ENCODE assay signal across 9 cellular contexts in the genomic region with DNA sequence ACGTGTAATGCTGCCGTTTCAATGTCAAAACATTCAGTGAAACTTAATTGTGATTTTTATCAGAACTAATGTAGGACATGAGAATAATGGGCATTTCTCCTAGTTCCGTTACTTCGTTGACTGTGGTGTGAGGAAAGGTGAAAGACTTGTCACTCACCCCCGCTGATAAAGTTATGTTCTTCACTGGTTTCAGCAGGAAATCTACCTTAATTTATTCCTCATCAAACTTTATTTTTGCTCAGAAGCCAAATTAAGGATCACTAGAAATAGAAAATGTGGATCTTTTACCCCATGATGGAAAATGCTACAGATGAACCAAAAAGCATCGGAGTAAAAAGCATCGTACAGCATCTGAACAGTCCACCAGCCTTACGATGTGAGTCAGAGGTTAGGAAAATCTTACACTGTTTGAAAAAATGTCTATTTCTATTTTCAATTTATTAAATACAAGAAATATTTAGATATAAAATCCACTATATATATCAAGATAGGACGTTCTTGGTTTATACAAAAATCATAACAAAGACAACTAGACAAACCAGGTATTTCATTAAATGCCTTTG. TPM values are rescaled to one million over a fixed set of nuclear protein-coding genes. Genes with fewer than 3 reads are reported as not detected.
A peak's percentile ranks its signal among the peaks of the same experiment; 100 is the strongest.
DNase-seq lines count a peak whose midpoint lies in the region; ATAC-seq, FAIRE-seq and TF ChIP-seq lines count a peak whose summit lies in the region.
"Had no signal": no experiment of that assay in that cellular context is flagged by ENCODE, and none has a peak within 500 bp of the region (broad histone marks: within the 10 kb centered on the region; RNA-seq: fewer than 3 reads in every experiment).

No MANE protein-coding gene starts in this region.

- H3K36me3 ChIP-seq in HepG2 (replicated peaks in 1 of 2; ENCODE audit: control insufficient read depth in 1 of 2, insufficient read depth in 2 of 2, low read length in 2 of 2) (no peaks in the 10 kb centered on the region), upper lobe of right lung (no peaks in the 10 kb centered on the region)

- peaks cover 29% of the 10 kb centered on the region for H3K4me1 ChIP-seq in HepG2 (ENCODE audit: insufficient read depth, low read length)
- peaks cover 26% of the 10 kb centered on the region for H3K4me1 ChIP-seq in upper lobe of right lung

- TF ChIP-seq RAD21 in HepG2 (CRISPR knock-in tag; IDR thresholded peaks at IDR 0.05) = no peak

- H3K79me2 ChIP-seq in HepG2 (ENCODE audit: insufficient read depth, low read length) = peaks cover 39% of the 10 kb centered on the region

- in situ Hi-C loops in astrocyte of the cerebellum (cut with HindIII; ENCODE audit: low sequenced_read_pairs) (no loop called here), HepG2 (cut with HindIII; ENCODE audit: extremely low pct_ligation_motif_present, low pct_unique_long_range_greater_than_20kb) (no loop called here)

- H3K27ac ChIP-seq in HepG2 (ENCODE audit: extremely low read length, insufficient read depth, low read length) (no peak overlapping the region), upper lobe of right lung (peak overlapping the region; percentile 91)

- peak overlapping the region; percentile 99 for H3K4me2 ChIP-seq in HepG2 (ENCODE audit: low read depth, low read length)

- DNase-seq in activated naive CD4-positive, alpha-beta T cell treated with anti-CD3 and anti-CD28 coated beads, Interleukin-2, amount 10 ng/mL, durations not matched to agents 7 days and 5 days = no peak
- DNase-seq in activated naive CD4-positive, alpha-beta T cell treated with anti-CD3 and anti-CD28 coated beads, Interleukin-2, amount 50 U/mL, for 16 hours = no peak
- DNase-seq in astrocyte of the cerebellum (ENCODE audit: low read depth) (no peak), HepG2 (ENCODE audit: low spot score) (no peak), upper lobe of right lung (no peak), glomerular visceral epithelial cell (ENCODE audit: extremely low spot score) (no peak)

- ATAC-seq in HepG2 (no peak), upper lobe of right lung (no peak), GM21717 (IDR thresholded peaks at IDR 0.05; ENCODE audit: unreplicated experiment) (no peak), GM21381 (IDR thresholded peaks at IDR 0.05; ENCODE audit: unreplicated experiment) (no peak)

- H3K9me3 Mint-ChIP-seq in activated naive CD4-positive, alpha-beta T cell treated with anti-CD3 and anti-CD28 coated beads, Interleukin-2, amount 10 ng/mL, durations not matched to agents 7 days and 5 days = no peaks in the 10 kb centered on the region

- peak overlapping the region; percentile 90 for H3K27ac Mint-ChIP-seq in activated naive CD4-positive, alpha-beta T cell treated with anti-CD3 and anti-CD28 coated beads, Interleukin-2, amount 10 ng/mL, durations not matched to agents 7 days and 5 days

- H3K9me3 ChIP-seq in HepG2 (ENCODE audit: low read length) (no peaks in the 10 kb centered on the region), upper lobe of right lung (no peaks in the 10 kb centered on the region)

- CTCF ChIA-PET in activated naive CD4-positive, alpha-beta T cell treated with anti-CD3 and anti-CD28 coated beads, Interleukin-2, amount 10 ng/mL, durations not matched to agents 7 days and 5 days (lab: Charles Lee) = interaction anchor here (0.8 kb wide), 1 partner anchor 488 kb away, joined by 3 read pairs; a partner anchor contains a TSS
- CTCF ChIA-PET in HepG2 (lab: Yijun Ruan, JAX; ENCODE audit: low intra/inter-chr PET ratio, low total read pairs) = no interaction called here

- H3K27me3 Mint-ChIP-seq in activated naive CD4-positive, alpha-beta T cell treated with anti-CD3 and anti-CD28 coated beads, Interleukin-2, amount 10 ng/mL, durations not matched to agents 7 days and 5 days = peaks cover under 1% of the 10 kb centered on the region

- no peak for FAIRE-seq in HepG2 (lab: Jason Lieb, UNC)
- FAIRE-seq: small intestine had no signal

- no TSS peak for BruUV-seq in HepG2 (replicated peaks; lab: Mats Ljungman, UMichigan)

- H3K4me3 ChIP-seq in astrocyte of the cerebellum (ENCODE audit: low read depth, low read length) (peak overlapping the region; percentile 96), HepG2 (replicated peaks in 1 of 3; ENCODE audit: insufficient read depth in 1 of 3, low read depth in 2 of 3, low read length in 3 of 3) (peak overlapping the region; percentile 67 to 100 (median 94)), upper lobe of right lung (peak overlapping the region; percentile 96)

- POLR2A ChIA-PET in HepG2 (lab: Yijun Ruan, JAX) = interaction anchor here (1.3 kb wide), 1 partner anchor 358 kb away, joined by 6 read pairs; no protein-coding TSS in a partner anchor

- TF ChIP-seq EP300 in HepG2 (IDR thresholded peaks at IDR 0.05; ENCODE audit: low read depth in 2 of 2, low read length in 2 of 2) (no peak), HepG2 (CRISPR knock-in tag; IDR thresholded peaks at IDR 0.05; ENCODE audit: borderline replicate concordance) (no peak)

- H3K9ac ChIP-seq in HepG2 (ENCODE audit: insufficient read depth, low read depth, low read length) = peak overlapping the region; percentile 31; the same call in 1 of the 2 replicates

- peak overlapping the region; percentile 90 for H2AFZ ChIP-seq in HepG2 (ENCODE audit: low read length)

- H3K4me3 Mint-ChIP-seq in activated naive CD4-positive, alpha-beta T cell treated with anti-CD3 and anti-CD28 coated beads, Interleukin-2, amount 10 ng/mL, durations not matched to agents 7 days and 5 days = no peak overlapping the region

- H3K27me3 ChIP-seq in HepG2 (ENCODE audit: control insufficient read depth in 1 of 2, insufficient read depth in 2 of 2, low read length in 2 of 2) = no peaks in the 10 kb centered on the region; a peak in 2 of 5 replicates
- no peaks in the 10 kb centered on the region for H3K27me3 ChIP-seq in upper lobe of right lung

- intact Hi-C loops in HepG2 (cut with micrococcal nuclease; ENCODE audit: unreplicated experiment) (no loop called here), upper lobe of right lung (cut with DNase I) (no loop called here)

- TF ChIP-seq POLR2A in HepG2 (IDR thresholded peaks at IDR 0.05; ENCODE audit: insufficient read depth in 1 of 2, low read depth in 2 of 2, low read length in 2 of 2) = no peak

- H3K4me1 Mint-ChIP-seq in activated naive CD4-positive, alpha-beta T cell treated with anti-CD3 and anti-CD28 coated beads, Interleukin-2, amount 10 ng/mL, durations not matched to agents 7 days and 5 days = peaks cover 7% of the 10 kb centered on the region

- peaks cover 23% of the 10 kb centered on the region for H4K20me1 ChIP-seq in HepG2 (ENCODE audit: insufficient read depth, low read length)

- 2% methylated on average over 9 of the region's 9 CpGs for WGBS in HepG2 (ENCODE audit: low lambda C conversion rate)

- H3K36me3 Mint-ChIP-seq in activated naive CD4-positive, alpha-beta T cell treated with anti-CD3 and anti-CD28 coated beads, Interleukin-2, amount 10 ng/mL, durations not matched to agents 7 days and 5 days = peaks cover 5% of the 10 kb centered on the region

- TF ChIP-seq CTCF in astrocyte of the cerebellum (IDR thresholded peaks at IDR 0.05; ENCODE audit: low read depth, low read length, missing control alignments) (no peak), HepG2 (CRISPR knock-in tag; IDR thresholded peaks at IDR 0.05) (no peak), upper lobe of right lung (IDR thresholded peaks at IDR 0.05) (no peak)

TF ChIP-seq in HepG2, 621 proteins besides CTCF, POLR2A, EP300 and RAD21:
- TF ChIP-seq CBX2 (IDR thresholded peaks at IDR 0.05; ENCODE audit: low read depth, low read length) = peak; percentile 91
- TF ChIP-seq CBX2 (CRISPR knock-in tag; IDR thresholded peaks at IDR 0.05; ENCODE audit: low read depth) = no peak
- TF ChIP-seq, protein P1, sequence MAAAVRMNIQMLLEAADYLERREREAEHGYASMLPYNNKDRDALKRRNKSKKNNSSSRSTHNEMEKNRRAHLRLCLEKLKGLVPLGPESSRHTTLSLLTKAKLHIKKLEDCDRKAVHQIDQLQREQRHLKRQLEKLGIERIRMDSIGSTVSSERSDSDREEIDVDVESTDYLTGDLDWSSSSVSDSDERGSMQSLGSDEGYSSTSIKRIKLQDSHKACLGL (CRISPR knock-in tag; IDR thresholded peaks at IDR 0.05) = no peak
- TF ChIP-seq U2AF2 (IDR thresholded peaks at IDR 0.05; ENCODE audit: low read depth, low read length) = no peak
- no peak for TF ChIP-seq TOE1 (CRISPR knock-in tag; IDR thresholded peaks at IDR 0.05)
- TF ChIP-seq RFXANK (CRISPR knock-in tag; IDR thresholded peaks at IDR 0.05) = no peak

RNA-seq across cellular contexts. Expression of a gene that starts 1.0 kb away (rescaled TPM):
- total RNA-seq in HepG2 (2016; rRNA removed; fragmentation: Illumina TruSeq; extraction: Trizol) = 27.2 and 37.8 TPM in 2 replicates
- total RNA-seq in HepG2 (2016; cell fraction: cytosol; rRNA removed; fragmentation: Illumina TruSeq; extraction: Trizol; ENCODE audit: low read depth) = 4.3 and 6.2 TPM in 2 replicates
- total RNA-seq in HepG2 (2016; cell fraction: insoluble cytoplasmic fraction; rRNA removed; fragmentation: Illumina TruSeq; extraction: Trizol) = 27.0 and 36.7 TPM in 2 replicates
- 8.7 and 9.5 TPM in 2 replicates for total RNA-seq in HepG2 (2016; cell fraction: membrane; rRNA removed; fragmentation: Illumina TruSeq; extraction: Trizol)
- total RNA-seq in HepG2 (2016; cell fraction: nucleus; rRNA removed; fragmentation: Illumina TruSeq; extraction: Trizol) = 38.5 and 44.6 TPM in 2 replicates
- 5.9 and 10.5 TPM in 2 replicates for polyA plus RNA-seq in HepG2 (2011; rRNA removed)
- polyA plus RNA-seq in HepG2 (2011; cell fraction: cytosol; rRNA removed) = 1.5 and 3.2 TPM in 2 replicates
- polyA plus RNA-seq in HepG2 (2011; cell fraction: nucleus; rRNA removed) = 7.3 and 8.0 TPM in 2 replicates
- polyA plus RNA-seq in HepG2 (2012) = 14.8 and 19.8 TPM in 2 replicates
- 0.23 and 0.31 TPM in 2 replicates for polyA plus RNA-seq in HepG2 (2016; cell fraction: cytosol; fragmentation: Illumina TruSeq; extraction: Trizol; ENCODE audit: low read depth)
- polyA plus RNA-seq in HepG2 (2016; cell fraction: insoluble cytoplasmic fraction; fragmentation: Illumina TruSeq; extraction: Trizol; ENCODE audit: low read depth) = 27.9 and 29.2 TPM in 2 replicates
- polyA plus RNA-seq in HepG2 (2016; cell fraction: membrane; fragmentation: Illumina TruSeq; extraction: Trizol; ENCODE audit: low read depth) = 1.2 and 1.7 TPM in 2 replicates
- polyA plus RNA-seq in HepG2 (2016; cell fraction: nucleus; fragmentation: Illumina TruSeq; extraction: Trizol; ENCODE audit: insufficient read depth, low read depth) = 39.5 and 43.8 TPM in 2 replicates
- 5.9 and 10.2 TPM in 2 replicates for polyA minus RNA-seq in HepG2 (2011; rRNA and poly(A)+ RNA removed; ENCODE audit: low replicate concordance)
- polyA minus RNA-seq in HepG2 (2011; cell fraction: cytosol; rRNA and poly(A)+ RNA removed) = 12.1 and 13.3 TPM in 2 replicates
- polyA minus RNA-seq in HepG2 (2011; cell fraction: nucleus; rRNA and poly(A)+ RNA removed) = 80.5 and 92.5 TPM in 2 replicates
- total RNA-seq in upper lobe of right lung = 67.0 TPM
